ENCODE assay signal across 23 cellular contexts in genomic region chr17:11282586-11282985, GRCh38.
DNase-seq lines count a peak whose midpoint lies in the region; TF ChIP-seq lines count a peak whose summit lies in the region.
"Had no signal": no experiment of that assay in that cellular context is flagged by ENCODE, and none has a peak within 500 bp of the region (broad histone marks: within the 10 kb centered on the region; RNA-seq: fewer than 3 reads in every experiment).

No MANE protein-coding gene starts in this region.

- H3K27me3 Mint-ChIP-seq in nephron progenitor cell (ENCODE audit: low read depth, poor library complexity), result no peaks in the 10 kb centered on the region
- H3K27me3 Mint-ChIP-seq: CD4-positive, alpha-beta memory T cell; CD4-positive, CD25-positive, alpha-beta regulatory T cell had no signal

- no peak overlapping the region for H3K4me3 Mint-ChIP-seq in nephron progenitor cell
- H3K4me3 Mint-ChIP-seq: CD14-positive monocyte; CD4-positive, alpha-beta memory T cell; CD4-positive, CD25-positive, alpha-beta regulatory T cell; CD8-positive, alpha-beta memory T cell had no signal

- H3K9me3 Mint-ChIP-seq in nephron progenitor cell, result peaks cover 24% of the 10 kb centered on the region

- DNase-seq in coronary artery (ENCODE audit: low spot score), result peak; percentile 50
- peak; percentile 9 for DNase-seq in islet precursor cell
- no peak for DNase-seq in amygdala (lab: John Stamatoyannopoulos, UW)
- DNase-seq in nephron progenitor cell, result no peak
- no peak for DNase-seq in kidney glomerular epithelial cell (lab: John Stamatoyannopoulos, UW)
- DNase-seq: 8988T; ACHN; BE2C; C1 segment of cervical spinal cord; CD4-positive, alpha-beta memory T cell; CD4-positive, CD25-positive, alpha-beta regulatory T cell; CD8-positive, alpha-beta memory T cell; COR-L47; DMS 273 treated with DMSO at 0.1 percent for 48 hours; DMS153; DMS53; DMS79; DND-41; EL; GDM1 had no signal

- peaks cover 52% of the 10 kb centered on the region for H3K36me3 Mint-ChIP-seq in nephron progenitor cell (ENCODE audit: low read depth)
- H3K36me3 Mint-ChIP-seq: CD14-positive monocyte; CD4-positive, alpha-beta memory T cell; CD4-positive, CD25-positive, alpha-beta regulatory T cell; CD8-positive, alpha-beta memory T cell had no signal

- H3K4me3 ChIP-seq in coronary artery, result no peak overlapping the region
- H3K4me3 ChIP-seq: BLaER1, GM12878 had no signal

- TF ChIP-seq CTCF in coronary artery (IDR thresholded peaks at IDR 0.05) (no peak), nephron progenitor cell (IDR thresholded peaks at IDR 0.05) (no peak)

- H3K27ac Mint-ChIP-seq in nephron progenitor cell, result no peak overlapping the region
- H3K27ac Mint-ChIP-seq: CD14-positive monocyte; CD4-positive, alpha-beta memory T cell; CD4-positive, CD25-positive, alpha-beta regulatory T cell; CD8-positive, alpha-beta memory T cell had no signal

- no peak overlapping the region for H3K27ac ChIP-seq in coronary artery
- H3K27ac ChIP-seq: BLaER1 had no signal

- peaks cover 4% of the 10 kb centered on the region for H3K4me1 Mint-ChIP-seq in nephron progenitor cell
- H3K4me1 Mint-ChIP-seq: CD14-positive monocyte; CD4-positive, alpha-beta memory T cell; CD4-positive, CD25-positive, alpha-beta regulatory T cell; CD8-positive, alpha-beta memory T cell had no signal

Comparison
In these comparisons a context has a peak if more than half of its experiments do, and no peak if none do; other contexts are left out.
1. DNase-seq: peak in coronary artery (single experiment) and islet precursor cell (single experiment); none in amygdala (0 of 56), nephron progenitor cell (single experiment) and kidney glomerular epithelial cell (single experiment).